16 cellular contexts compared by ENCODE assay signal in genomic region chr9:97786341-97786740, GRCh38.
DNase-seq lines count a peak whose midpoint lies in the region; ATAC-seq and TF ChIP-seq lines count a peak whose summit lies in the region.
"Had no signal": no experiment of that assay in that cellular context is flagged by ENCODE, and none has a peak within 500 bp of the region (broad histone marks: within the 10 kb centered on the region; RNA-seq: fewer than 3 reads in every experiment).

No MANE protein-coding gene starts in this region.

- H3K27ac Mint-ChIP-seq in GM23338, result no peak overlapping the region
- H3K27ac Mint-ChIP-seq: activated CD4-positive, alpha-beta T cell treated with anti-CD3 and anti-CD28 coated beads for 36 hours; activated T-cell treated with anti-CD3 and anti-CD28 coated beads, Interleukin-2, amount 50 U/mL, for 72 hours; immature natural killer cell had no signal

- H3K4me3 ChIP-seq in GM23338, result no peak overlapping the region
- H3K4me3 ChIP-seq in HAP-1, result no peak overlapping the region
- no peak overlapping the region for H3K4me3 ChIP-seq in ovary
- H3K4me3 ChIP-seq: colonic mucosa, Peyer's patch had no signal

- ATAC-seq in GM23338, result peak; percentile 56; the same call in 2 of the 3 replicates
- ATAC-seq: activated CD4-positive, alpha-beta T cell treated with anti-CD3 and anti-CD28 coated beads for 36 hours; activated T-cell treated with anti-CD3 and anti-CD28 coated beads, Interleukin-2, amount 50 U/mL, for 72 hours had no signal

- 61 to 63% (median 61%) methylated on average over 5 of the region's 5 CpGs for WGBS in ovary, 3 donors

- no peak for TF ChIP-seq CTCF in GM23338 (conservative IDR thresholded peaks at IDR 0.05; ENCODE audit: low read depth in 2 of 2)
- TF ChIP-seq CTCF in ovary (IDR thresholded peaks at IDR 0.05), result no peak

- no peaks in the 10 kb centered on the region for H3K4me1 ChIP-seq in GM23338 (ENCODE audit: insufficient read depth)
- H3K4me1 ChIP-seq in HAP-1, result no peaks in the 10 kb centered on the region
- no peaks in the 10 kb centered on the region for H3K4me1 ChIP-seq in ovary (ENCODE audit: insufficient read depth)
- H3K4me1 ChIP-seq: colonic mucosa, Peyer's patch had no signal

- DNase-seq in A172 (ENCODE audit: low spot score) (peak; percentile 45), GM23338 (ENCODE audit: low spot score) (peak; percentile 34), SW480 (ENCODE audit: low spot score) (peak; percentile 22), glomerular visceral epithelial cell (ENCODE audit: extremely low spot score) (peak; percentile 21), HAP-1 (ENCODE audit: low spot score in 2 of 2) (no peak), ovary (no peak), NCI-H1694 treated with DMSO at 0.1 percent for 48 hours (lab: John Stamatoyannopoulos, UW) (no peak)
- DNase-seq in NK-92 treated with Interleukin-12 subunit alpha and Interleukin-12 subunit beta, amount 100 ng/mL, for 24 hours (lab: John Stamatoyannopoulos, UW), result no peak
- DNase-seq: activated CD4-positive, alpha-beta T cell treated with anti-CD3 and anti-CD28 coated beads for 36 hours; activated T-cell treated with anti-CD3 and anti-CD28 coated beads, Interleukin-2, amount 50 U/mL, for 72 hours; colonic mucosa; DMS 273 treated with DMSO at 0.1 percent for 48 hours; immature natural killer cell; NCI-H146; NCI-H510A; Peyer's patch had no signal

- H3K9me2 ChIP-seq in GM23338 (ENCODE audit: insufficient read depth), result peaks cover 13% of the 10 kb centered on the region

- no peaks in the 10 kb centered on the region for H3K36me3 ChIP-seq in GM23338 (ENCODE audit: insufficient read depth)
- no peaks in the 10 kb centered on the region for H3K36me3 ChIP-seq in HAP-1 (replicated peaks)
- H3K36me3 ChIP-seq in ovary, result no peaks in the 10 kb centered on the region
- H3K36me3 ChIP-seq: colonic mucosa, Peyer's patch had no signal

- no peak overlapping the region for H3K4me3 Mint-ChIP-seq in GM23338
- H3K4me3 Mint-ChIP-seq: activated CD4-positive, alpha-beta T cell treated with anti-CD3 and anti-CD28 coated beads for 36 hours; activated T-cell treated with anti-CD3 and anti-CD28 coated beads, Interleukin-2, amount 50 U/mL, for 72 hours; immature natural killer cell had no signal

- intact Hi-C loops in ovary (cut with DNase I), result no loop called here

- H3K4me1 Mint-ChIP-seq in GM23338, result peaks cover 2% of the 10 kb centered on the region; the same call in 1 of the 3 replicates
- H3K4me1 Mint-ChIP-seq: activated CD4-positive, alpha-beta T cell treated with anti-CD3 and anti-CD28 coated beads for 36 hours; immature natural killer cell had no signal

- H3K9me3 ChIP-seq in HAP-1, result no peaks in the 10 kb centered on the region
- H3K9me3 ChIP-seq in ovary, result no peaks in the 10 kb centered on the region
- H3K9me3 ChIP-seq: colonic mucosa, Peyer's patch had no signal

- no peaks in the 10 kb centered on the region for H3K9me3 Mint-ChIP-seq in GM23338
- H3K9me3 Mint-ChIP-seq: activated T-cell treated with anti-CD3 and anti-CD28 coated beads, Interleukin-2, amount 50 U/mL, for 72 hours; immature natural killer cell had no signal

- 0 out of 2 replicates have a peak, but pooled peaks cover 5% of the 10 kb centered on the region for H4K20me1 ChIP-seq in GM23338 (replicated peaks; ENCODE audit: insufficient read depth)

- TF ChIP-seq EP300 in ovary (IDR thresholded peaks at IDR 0.05), result no peak

- H3K4me2 ChIP-seq in GM23338, result no peak overlapping the region

- peaks cover 6% of the 10 kb centered on the region for H3K27me3 Mint-ChIP-seq in GM23338 (ENCODE audit: insufficient read depth, low read depth, poor library complexity)

- no peak for TF ChIP-seq POLR2A in ovary (IDR thresholded peaks at IDR 0.05)

- H3K79me2 ChIP-seq in GM23338 (replicated peaks; ENCODE audit: insufficient read depth), result no peaks in the 10 kb centered on the region

- no peaks in the 10 kb centered on the region for H3K36me3 Mint-ChIP-seq in GM23338 (ENCODE audit: low read depth)
- H3K36me3 Mint-ChIP-seq: immature natural killer cell had no signal

- H3K27me3 ChIP-seq in GM23338 (ENCODE audit: insufficient read depth) (no peaks in the 10 kb centered on the region), HAP-1 (ENCODE audit: low read depth) (no peaks in the 10 kb centered on the region), ovary (no peaks in the 10 kb centered on the region)
- H3K27me3 ChIP-seq: colonic mucosa, Peyer's patch had no signal

- H3K27ac ChIP-seq in GM23338 (ENCODE audit: low read depth) (no peak overlapping the region), ovary (no peak overlapping the region)
- H3K27ac ChIP-seq: colonic mucosa, Peyer's patch had no signal

- H3F3A ChIP-seq in GM23338 (replicated peaks; ENCODE audit: low read depth), result no peaks in the 10 kb centered on the region

- peak overlapping the region; percentile 73; the same call in 1 of the 2 replicates for H2AFZ ChIP-seq in GM23338

- in situ Hi-C loops in HAP-1 (cut with MboI; ENCODE audit: low sequenced_read_pairs), result no loop called here

TF ChIP-seq in GM23338, 12 proteins besides CTCF, POLR2A, EP300 and RAD21 (continues in another document):
- TF ChIP-seq EZH2 (IDR thresholded peaks at IDR 0.05; ENCODE audit: low read depth, unreplicated experiment), result no peak
- no peak for TF ChIP-seq ETS1 (IDR thresholded peaks at IDR 0.05)
- no peak for TF ChIP-seq CREB1 (CRISPR knock-in tag; IDR thresholded peaks at IDR 0.05; ENCODE audit: low read depth)
- TF ChIP-seq ZNF462 (CRISPR knock-in tag; IDR thresholded peaks at IDR 0.05), result no peak

Comparison
In these comparisons a context has a peak if more than half of its experiments do, and no peak if none do; other contexts are left out.
1. DNase-seq: peak in A172 (single experiment), GM23338 (single experiment), SW480 (single experiment) and glomerular visceral epithelial cell (single experiment); none in HAP-1 (0 of 2), ovary (0 of 5), NK-92 treated with Interleukin-12 subunit alpha and Interleukin-12 subunit beta, amount 100 ng/mL, for 24 hours (single experiment) and NCI-H1694 treated with DMSO at 0.1 percent for 48 hours (single experiment).